Comparison of ENCODE assay signal across 8 cellular contexts in the genomic region with DNA sequence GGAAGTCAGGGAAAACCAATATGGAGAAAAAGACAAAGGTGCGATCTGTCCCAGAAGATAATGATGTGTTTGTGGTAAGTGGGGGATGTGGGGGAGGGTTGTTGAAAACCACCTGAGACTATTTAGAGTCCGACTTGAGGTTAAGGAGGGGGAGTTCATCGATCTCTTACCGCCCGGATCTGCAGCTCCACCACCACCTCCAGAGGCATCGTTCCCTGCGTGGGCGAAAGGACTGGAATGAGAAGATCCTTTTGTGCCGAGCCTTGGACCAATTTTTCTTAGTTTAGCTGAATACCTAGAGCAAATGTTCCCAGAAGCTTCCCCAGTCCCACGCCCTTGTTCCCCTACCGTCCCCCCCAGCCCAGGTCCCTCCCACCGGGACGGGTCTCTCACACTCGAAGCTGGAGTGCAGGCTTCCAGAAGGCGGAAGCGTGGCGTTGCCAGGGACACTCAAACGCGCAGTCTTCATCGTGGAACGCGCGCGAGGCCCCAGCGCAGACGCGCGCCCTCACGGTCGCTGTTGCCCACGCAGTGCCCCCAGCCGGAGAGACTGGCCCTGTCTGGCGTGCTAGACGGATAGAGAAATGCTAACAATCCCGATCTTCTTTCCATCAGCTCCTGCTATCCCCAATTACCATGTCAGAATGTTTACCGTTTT. TPM values are rescaled to one million over a fixed set of nuclear protein-coding genes. Genes with fewer than 3 reads are reported as not detected.
DNase-seq lines count a peak whose midpoint lies in the region; ATAC-seq and TF ChIP-seq lines count a peak whose summit lies in the region.

TSS of gene SPATA6L (minus strand) at position 439 of the 658 bp plus-strand sequence. CDS start at position 209, 230 bp downstream.

- peak within 1 kb of the TSS; percentile 54 for H3K27ac ChIP-seq in colonic mucosa

- H3K36me3 ChIP-seq in colonic mucosa, result no peaks in the 10 kb centered on the region

- no peaks in the 10 kb centered on the region for H3K27me3 ChIP-seq in colonic mucosa

- no peak for ATAC-seq in GM18858 (IDR thresholded peaks at IDR 0.05; ENCODE audit: unreplicated experiment)

- intact Hi-C loops in colonic mucosa (cut with DNase I), result no loop called here

- H3K9ac ChIP-seq in colonic mucosa (ENCODE audit: low read depth in 2 of 2, low read length in 2 of 2), result peak within 1 kb of the TSS; percentile 75 to 78

- no peaks in the 10 kb centered on the region for H3K9me3 ChIP-seq in colonic mucosa

- no peak for TF ChIP-seq CTCF in colonic mucosa (IDR thresholded peaks at IDR 0.05)

- H3K4me3 ChIP-seq in colonic mucosa, result peak within 1 kb of the TSS; percentile 48

- no peaks in the 10 kb centered on the region for H3K4me1 ChIP-seq in colonic mucosa

- peak; percentile 23 for DNase-seq in NCI-H82 (lab: John Stamatoyannopoulos, UW)
- DNase-seq in NCI-H82 treated with DMSO at 0.1 percent for 48 hours (lab: John Stamatoyannopoulos, UW; ENCODE audit: unreplicated experiment), result no peak
- DNase-seq in NCI-H1694 treated with DMSO at 0.1 percent for 48 hours (lab: John Stamatoyannopoulos, UW), result peak; percentile 26
- peak; percentile 34 for DNase-seq in activated CD4-positive, alpha-beta T cell treated with anti-CD3 and anti-CD28 coated beads for 1 hour
- DNase-seq in colonic mucosa, result peak; percentile 79
- peak; percentile 66 for DNase-seq in kidney tubule cell (ENCODE audit: low spot score)
- peak; percentile 33 for DNase-seq in stimulated activated CD4-positive, alpha-beta T cell treated with anti-CD3 and anti-CD28 coated beads, Interleukin-12 subunit alpha, Interleukin-12 subunit beta, amount 100 ng/mL, for 4 hours

RNA-seq across cellular contexts. Expression of gene SPATA6L, which starts in this region (rescaled TPM):
- 1 to 10 TPM; 5.0 to 6.8 TPM for total RNA-seq in colonic mucosa
